13 cellular contexts compared by ENCODE assay signal in the genomic region with DNA sequence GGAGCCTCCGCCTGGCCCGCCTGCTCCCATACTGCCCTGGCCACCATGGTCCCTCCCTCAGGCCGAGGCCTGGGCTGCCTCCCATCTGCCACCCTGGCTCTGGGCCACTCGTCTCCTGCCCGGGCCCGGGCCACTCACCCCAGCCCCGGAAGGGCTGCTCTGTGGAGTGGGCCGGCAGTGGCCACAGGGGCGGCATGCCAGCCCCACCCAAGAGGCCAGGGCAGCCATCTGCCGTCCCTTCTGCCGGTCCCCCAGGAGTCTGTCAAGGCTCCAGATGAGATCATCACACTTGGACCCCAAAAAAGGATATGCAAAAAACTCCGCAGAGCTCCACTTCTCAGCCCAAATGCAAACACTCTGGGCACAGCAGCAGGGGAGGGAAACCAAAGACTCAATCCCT. TPM values are rescaled to one million over a fixed set of nuclear protein-coding genes. Genes with fewer than 3 reads are reported as not detected.
DNase-seq lines count a peak whose midpoint lies in the region; ATAC-seq and TF ChIP-seq lines count a peak whose summit lies in the region.
"Had no signal": no experiment of that assay in that cellular context is flagged by ENCODE, and none has a peak within 500 bp of the region (broad histone marks: within the 10 kb centered on the region; RNA-seq: fewer than 3 reads in every experiment).

No MANE protein-coding gene starts in this region.

- peak overlapping the region; percentile 47 for H3K9ac ChIP-seq in mucosa of stomach (ENCODE audit: low read length)

- H3K36me3 ChIP-seq in mucosa of stomach (ENCODE audit: control insufficient read depth, insufficient read depth, low read length) (no peaks in the 10 kb centered on the region), upper lobe of right lung (no peaks in the 10 kb centered on the region), body of pancreas (replicated peaks in 1 of 2; ENCODE audit: insufficient read depth in 1 of 2, low read depth in 2 of 2) (no peaks in the 10 kb centered on the region)

- DNase-seq in upper lobe of right lung (no peak), LoVo (ENCODE audit: low spot score) (no peak), body of pancreas (no peak), retina (no peak), NCI-H82 treated with DMSO at 0.1 percent for 48 hours (lab: John Stamatoyannopoulos, UW; ENCODE audit: unreplicated experiment) (no peak)
- DNase-seq: activated CD8-positive, alpha-beta memory T cell treated with anti-CD3 and anti-CD28 coated beads, Interleukin-2, amount 10 ng/mL, durations not matched to agents 7 days and 5 days; islet precursor cell; NCI-H1048; SJCRH30; stimulated activated CD4-positive, alpha-beta T cell treated with anti-CD3 and anti-CD28 coated beads, Interleukin-4, amount 100 ng/mL, for 1 hour had no signal

- TF ChIP-seq POLR2A in body of pancreas (IDR thresholded peaks at IDR 0.05): no peak

- peak overlapping the region; percentile 97 for H3K27ac ChIP-seq in cingulate gyrus (ENCODE audit: low read depth, low read length)
- peak overlapping the region; percentile 79 for H3K27ac ChIP-seq in upper lobe of right lung
- peak overlapping the region in 2 of 4 donors; percentile 36 to 48 for H3K27ac ChIP-seq in body of pancreas
- H3K27ac ChIP-seq: SJCRH30 had no signal

- TF ChIP-seq CTCF in upper lobe of right lung (IDR thresholded peaks at IDR 0.05) (no peak), body of pancreas (IDR thresholded peaks at IDR 0.05) (no peak)

- peaks cover 52% of the 10 kb centered on the region for H3K4me1 ChIP-seq in mucosa of stomach (ENCODE audit: control insufficient read depth, insufficient read depth, low read length)
- peaks cover 64% of the 10 kb centered on the region for H3K4me1 ChIP-seq in upper lobe of right lung
- H3K4me1 ChIP-seq in body of pancreas: peaks cover 12% of the 10 kb centered on the region

- H3K27me3 ChIP-seq in mucosa of stomach (ENCODE audit: control insufficient read depth, insufficient read depth, low read length) (no peaks in the 10 kb centered on the region), upper lobe of right lung (no peaks in the 10 kb centered on the region), body of pancreas (no peaks in the 10 kb centered on the region)
- H3K27me3 ChIP-seq: SJCRH30 had no signal

- ATAC-seq in HG02642 (IDR thresholded peaks at IDR 0.05; ENCODE audit: poor library complexity, unreplicated experiment) (peak; percentile 39), upper lobe of right lung (peak; percentile 58), body of pancreas (no peak)
- ATAC-seq: activated CD8-positive, alpha-beta memory T cell treated with anti-CD3 and anti-CD28 coated beads, Interleukin-2, amount 10 ng/mL, durations not matched to agents 7 days and 5 days had no signal

- H3K9me3 ChIP-seq in mucosa of stomach (ENCODE audit: control insufficient read depth, low read length) (peaks cover 3% of the 10 kb centered on the region), upper lobe of right lung (no peaks in the 10 kb centered on the region), body of pancreas (no peaks in the 10 kb centered on the region)
- H3K9me3 ChIP-seq: SJCRH30 had no signal

- intact Hi-C loops in upper lobe of right lung (cut with DNase I): no loop called here
- intact Hi-C loops in body of pancreas (cut with DNase I): no loop called here

- WGBS in body of pancreas, 2 donors: 90 to 100% methylated on average over 1 to 9 of the region's 12 CpGs

- no peak overlapping the region for H3K4me3 ChIP-seq in mucosa of stomach (ENCODE audit: low read length)
- H3K4me3 ChIP-seq in upper lobe of right lung: no peak overlapping the region
- H3K4me3 ChIP-seq in body of pancreas: no peak overlapping the region
- H3K4me3 ChIP-seq: SJCRH30 had no signal

RNA-seq across cellular contexts. Expression of a gene that starts 23.8 kb away (rescaled TPM):
- total RNA-seq in upper lobe of right lung: 1.6 TPM
- not detected for total RNA-seq in body of pancreas
- total RNA-seq: activated CD8-positive, alpha-beta memory T cell treated with anti-CD3 and anti-CD28 coated beads, Interleukin-2, amount 10 ng/mL, durations not matched to agents 7 days and 5 days had no signal
